Comparison of ENCODE assay signal across 1 cellular context in the genomic region with DNA sequence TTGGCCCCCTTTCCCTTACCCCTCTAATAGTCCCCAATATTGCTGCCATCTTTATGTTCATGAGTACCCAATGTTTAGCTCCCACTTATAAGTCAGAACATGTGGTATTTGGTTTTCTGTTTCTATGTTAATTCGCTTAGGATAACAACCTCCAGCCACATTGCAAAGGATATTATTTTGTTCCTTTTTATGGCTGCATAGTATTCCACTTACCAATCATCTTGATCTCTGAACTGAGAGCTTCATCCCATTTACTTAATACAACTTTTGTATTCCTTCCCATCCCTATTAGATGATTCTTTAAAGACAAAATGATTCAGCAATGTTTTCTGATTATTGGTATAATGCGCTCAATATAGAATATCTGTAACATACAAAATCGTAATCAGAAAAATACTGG.
TF ChIP-seq lines count a peak whose summit lies in the region.

No MANE protein-coding gene starts in this region.

TF ChIP-seq in K562, 482 proteins besides CTCF, POLR2A, EP300 and RAD21 (continued from another document and continues in another):
- no peak for TF ChIP-seq RHOXF2B (CRISPR knock-in tag; conservative IDR thresholded peaks at IDR 0.05)
- no peak for TF ChIP-seq ZNF197 (CRISPR knock-in tag; IDR thresholded peaks at IDR 0.05; ENCODE audit: low read depth)
- TF ChIP-seq GATAD2A (IDR thresholded peaks at IDR 0.05) = no peak
- TF ChIP-seq, protein P1, sequence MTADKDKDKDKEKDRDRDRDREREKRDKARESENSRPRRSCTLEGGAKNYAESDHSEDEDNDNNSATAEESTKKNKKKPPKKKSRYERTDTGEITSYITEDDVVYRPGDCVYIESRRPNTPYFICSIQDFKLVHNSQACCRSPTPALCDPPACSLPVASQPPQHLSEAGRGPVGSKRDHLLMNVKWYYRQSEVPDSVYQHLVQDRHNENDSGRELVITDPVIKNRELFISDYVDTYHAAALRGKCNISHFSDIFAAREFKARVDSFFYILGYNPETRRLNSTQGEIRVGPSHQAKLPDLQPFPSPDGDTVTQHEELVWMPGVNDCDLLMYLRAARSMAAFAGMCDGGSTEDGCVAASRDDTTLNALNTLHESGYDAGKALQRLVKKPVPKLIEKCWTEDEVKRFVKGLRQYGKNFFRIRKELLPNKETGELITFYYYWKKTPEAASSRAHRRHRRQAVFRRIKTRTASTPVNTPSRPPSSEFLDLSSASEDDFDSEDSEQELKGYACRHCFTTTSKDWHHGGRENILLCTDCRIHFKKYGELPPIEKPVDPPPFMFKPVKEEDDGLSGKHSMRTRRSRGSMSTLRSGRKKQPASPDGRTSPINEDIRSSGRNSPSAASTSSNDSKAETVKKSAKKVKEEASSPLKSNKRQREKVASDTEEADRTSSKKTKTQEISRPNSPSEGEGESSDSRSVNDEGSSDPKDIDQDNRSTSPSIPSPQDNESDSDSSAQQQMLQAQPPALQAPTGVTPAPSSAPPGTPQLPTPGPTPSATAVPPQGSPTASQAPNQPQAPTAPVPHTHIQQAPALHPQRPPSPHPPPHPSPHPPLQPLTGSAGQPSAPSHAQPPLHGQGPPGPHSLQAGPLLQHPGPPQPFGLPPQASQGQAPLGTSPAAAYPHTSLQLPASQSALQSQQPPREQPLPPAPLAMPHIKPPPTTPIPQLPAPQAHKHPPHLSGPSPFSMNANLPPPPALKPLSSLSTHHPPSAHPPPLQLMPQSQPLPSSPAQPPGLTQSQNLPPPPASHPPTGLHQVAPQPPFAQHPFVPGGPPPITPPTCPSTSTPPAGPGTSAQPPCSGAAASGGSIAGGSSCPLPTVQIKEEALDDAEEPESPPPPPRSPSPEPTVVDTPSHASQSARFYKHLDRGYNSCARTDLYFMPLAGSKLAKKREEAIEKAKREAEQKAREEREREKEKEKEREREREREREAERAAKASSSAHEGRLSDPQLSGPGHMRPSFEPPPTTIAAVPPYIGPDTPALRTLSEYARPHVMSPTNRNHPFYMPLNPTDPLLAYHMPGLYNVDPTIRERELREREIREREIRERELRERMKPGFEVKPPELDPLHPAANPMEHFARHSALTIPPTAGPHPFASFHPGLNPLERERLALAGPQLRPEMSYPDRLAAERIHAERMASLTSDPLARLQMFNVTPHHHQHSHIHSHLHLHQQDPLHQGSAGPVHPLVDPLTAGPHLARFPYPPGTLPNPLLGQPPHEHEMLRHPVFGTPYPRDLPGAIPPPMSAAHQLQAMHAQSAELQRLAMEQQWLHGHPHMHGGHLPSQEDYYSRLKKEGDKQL (CRISPR knock-in tag; IDR thresholded peaks at IDR 0.05; ENCODE audit: borderline replicate concordance) = no peak
- TF ChIP-seq GABPB1 (CRISPR knock-in tag; IDR thresholded peaks at IDR 0.05) = no peak
- peak; percentile 86 for TF ChIP-seq BCOR (IDR thresholded peaks at IDR 0.05)
- TF ChIP-seq, protein P2, sequence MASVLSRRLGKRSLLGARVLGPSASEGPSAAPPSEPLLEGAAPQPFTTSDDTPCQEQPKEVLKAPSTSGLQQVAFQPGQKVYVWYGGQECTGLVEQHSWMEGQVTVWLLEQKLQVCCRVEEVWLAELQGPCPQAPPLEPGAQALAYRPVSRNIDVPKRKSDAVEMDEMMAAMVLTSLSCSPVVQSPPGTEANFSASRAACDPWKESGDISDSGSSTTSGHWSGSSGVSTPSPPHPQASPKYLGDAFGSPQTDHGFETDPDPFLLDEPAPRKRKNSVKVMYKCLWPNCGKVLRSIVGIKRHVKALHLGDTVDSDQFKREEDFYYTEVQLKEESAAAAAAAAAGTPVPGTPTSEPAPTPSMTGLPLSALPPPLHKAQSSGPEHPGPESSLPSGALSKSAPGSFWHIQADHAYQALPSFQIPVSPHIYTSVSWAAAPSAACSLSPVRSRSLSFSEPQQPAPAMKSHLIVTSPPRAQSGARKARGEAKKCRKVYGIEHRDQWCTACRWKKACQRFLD (CRISPR knock-in tag; IDR thresholded peaks at IDR 0.05) = no peak
- no peak for TF ChIP-seq POLR3G (IDR thresholded peaks at IDR 0.05; ENCODE audit: extremely low read depth, insufficient read length, insufficient replicate concordance)
- TF ChIP-seq ZNF253 (CRISPR knock-in tag; conservative IDR thresholded peaks at IDR 0.05) = no peak
- TF ChIP-seq SMARCA5 (IDR thresholded peaks at IDR 0.05) = peak; percentile 62; the same call in 1 of the 2 replicates
- peak; percentile 45; the same call in 1 of the 2 replicates for TF ChIP-seq POLR2G (IDR thresholded peaks at IDR 0.05; ENCODE audit: low read depth, low read length)
- TF ChIP-seq, protein P3, sequence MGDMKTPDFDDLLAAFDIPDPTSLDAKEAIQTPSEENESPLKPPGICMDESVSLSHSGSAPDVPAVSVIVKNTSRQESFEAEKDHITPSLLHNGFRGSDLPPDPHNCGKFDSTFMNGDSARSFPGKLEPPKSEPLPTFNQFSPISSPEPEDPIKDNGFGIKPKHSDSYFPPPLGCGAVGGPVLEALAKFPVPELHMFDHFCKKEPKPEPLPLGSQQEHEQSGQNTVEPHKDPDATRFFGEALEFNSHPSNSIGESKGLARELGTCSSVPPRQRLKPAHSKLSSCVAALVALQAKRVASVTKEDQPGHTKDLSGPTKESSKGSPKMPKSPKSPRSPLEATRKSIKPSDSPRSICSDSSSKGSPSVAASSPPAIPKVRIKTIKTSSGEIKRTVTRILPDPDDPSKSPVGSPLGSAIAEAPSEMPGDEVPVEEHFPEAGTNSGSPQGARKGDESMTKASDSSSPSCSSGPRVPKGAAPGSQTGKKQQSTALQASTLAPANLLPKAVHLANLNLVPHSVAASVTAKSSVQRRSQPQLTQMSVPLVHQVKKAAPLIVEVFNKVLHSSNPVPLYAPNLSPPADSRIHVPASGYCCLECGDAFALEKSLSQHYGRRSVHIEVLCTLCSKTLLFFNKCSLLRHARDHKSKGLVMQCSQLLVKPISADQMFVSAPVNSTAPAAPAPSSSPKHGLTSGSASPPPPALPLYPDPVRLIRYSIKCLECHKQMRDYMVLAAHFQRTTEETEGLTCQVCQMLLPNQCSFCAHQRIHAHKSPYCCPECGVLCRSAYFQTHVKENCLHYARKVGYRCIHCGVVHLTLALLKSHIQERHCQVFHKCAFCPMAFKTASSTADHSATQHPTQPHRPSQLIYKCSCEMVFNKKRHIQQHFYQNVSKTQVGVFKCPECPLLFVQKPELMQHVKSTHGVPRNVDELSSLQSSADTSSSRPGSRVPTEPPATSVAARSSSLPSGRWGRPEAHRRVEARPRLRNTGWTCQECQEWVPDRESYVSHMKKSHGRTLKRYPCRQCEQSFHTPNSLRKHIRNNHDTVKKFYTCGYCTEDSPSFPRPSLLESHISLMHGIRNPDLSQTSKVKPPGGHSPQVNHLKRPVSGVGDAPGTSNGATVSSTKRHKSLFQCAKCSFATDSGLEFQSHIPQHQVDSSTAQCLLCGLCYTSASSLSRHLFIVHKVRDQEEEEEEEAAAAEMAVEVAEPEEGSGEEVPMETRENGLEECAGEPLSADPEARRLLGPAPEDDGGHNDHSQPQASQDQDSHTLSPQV (IDR thresholded peaks at IDR 0.05) = no peak
- no peak for TF ChIP-seq ETV1 (tag; conservative IDR thresholded peaks at IDR 0.05; ENCODE audit: low read depth)
- no peak for TF ChIP-seq ZNF561 (CRISPR knock-in tag; conservative IDR thresholded peaks at IDR 0.05)
- no peak for TF ChIP-seq MTA3 (IDR thresholded peaks at IDR 0.05; ENCODE audit: borderline replicate concordance)
- TF ChIP-seq ZNF134 (CRISPR knock-in tag; conservative IDR thresholded peaks at IDR 0.05) = no peak
- no peak for TF ChIP-seq YBX1 (IDR thresholded peaks at IDR 0.05)
- TF ChIP-seq, protein P4, sequence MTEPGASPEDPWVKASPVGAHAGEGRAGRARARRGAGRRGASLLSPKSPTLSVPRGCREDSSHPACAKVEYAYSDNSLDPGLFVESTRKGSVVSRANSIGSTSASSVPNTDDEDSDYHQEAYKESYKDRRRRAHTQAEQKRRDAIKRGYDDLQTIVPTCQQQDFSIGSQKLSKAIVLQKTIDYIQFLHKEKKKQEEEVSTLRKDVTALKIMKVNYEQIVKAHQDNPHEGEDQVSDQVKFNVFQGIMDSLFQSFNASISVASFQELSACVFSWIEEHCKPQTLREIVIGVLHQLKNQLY (CRISPR knock-in tag; conservative IDR thresholded peaks at IDR 0.05) = no peak
- TF ChIP-seq, protein P5, sequence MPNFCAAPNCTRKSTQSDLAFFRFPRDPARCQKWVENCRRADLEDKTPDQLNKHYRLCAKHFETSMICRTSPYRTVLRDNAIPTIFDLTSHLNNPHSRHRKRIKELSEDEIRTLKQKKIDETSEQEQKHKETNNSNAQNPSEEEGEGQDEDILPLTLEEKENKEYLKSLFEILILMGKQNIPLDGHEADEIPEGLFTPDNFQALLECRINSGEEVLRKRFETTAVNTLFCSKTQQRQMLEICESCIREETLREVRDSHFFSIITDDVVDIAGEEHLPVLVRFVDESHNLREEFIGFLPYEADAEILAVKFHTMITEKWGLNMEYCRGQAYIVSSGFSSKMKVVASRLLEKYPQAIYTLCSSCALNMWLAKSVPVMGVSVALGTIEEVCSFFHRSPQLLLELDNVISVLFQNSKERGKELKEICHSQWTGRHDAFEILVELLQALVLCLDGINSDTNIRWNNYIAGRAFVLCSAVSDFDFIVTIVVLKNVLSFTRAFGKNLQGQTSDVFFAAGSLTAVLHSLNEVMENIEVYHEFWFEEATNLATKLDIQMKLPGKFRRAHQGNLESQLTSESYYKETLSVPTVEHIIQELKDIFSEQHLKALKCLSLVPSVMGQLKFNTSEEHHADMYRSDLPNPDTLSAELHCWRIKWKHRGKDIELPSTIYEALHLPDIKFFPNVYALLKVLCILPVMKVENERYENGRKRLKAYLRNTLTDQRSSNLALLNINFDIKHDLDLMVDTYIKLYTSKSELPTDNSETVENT (CRISPR knock-in tag; IDR thresholded peaks at IDR 0.05) = no peak
- no peak for TF ChIP-seq KAT2B (IDR thresholded peaks at IDR 0.05; ENCODE audit: low read depth, low read length)
- no peak for TF ChIP-seq PTTG1 (tag; IDR thresholded peaks at IDR 0.05; ENCODE audit: low read depth)
- no peak for TF ChIP-seq FOXK2 (conservative IDR thresholded peaks at IDR 0.05 in 1 of 2, IDR thresholded peaks at IDR 0.05 in 1 of 2; ENCODE audit: low read depth in 2 of 2)
- no peak for TF ChIP-seq PHF20 (IDR thresholded peaks at IDR 0.05; ENCODE audit: partially characterized antibody)
- no peak for TF ChIP-seq CC2D1A (IDR thresholded peaks at IDR 0.05)
- TF ChIP-seq CBX3 (IDR thresholded peaks at IDR 0.05; ENCODE audit: borderline replicate concordance in 1 of 2, low read length in 2 of 2) = peak in 1 of 2 experiments; percentile 68; a peak in 2 of 3 replicates
- TF ChIP-seq, protein P6, sequence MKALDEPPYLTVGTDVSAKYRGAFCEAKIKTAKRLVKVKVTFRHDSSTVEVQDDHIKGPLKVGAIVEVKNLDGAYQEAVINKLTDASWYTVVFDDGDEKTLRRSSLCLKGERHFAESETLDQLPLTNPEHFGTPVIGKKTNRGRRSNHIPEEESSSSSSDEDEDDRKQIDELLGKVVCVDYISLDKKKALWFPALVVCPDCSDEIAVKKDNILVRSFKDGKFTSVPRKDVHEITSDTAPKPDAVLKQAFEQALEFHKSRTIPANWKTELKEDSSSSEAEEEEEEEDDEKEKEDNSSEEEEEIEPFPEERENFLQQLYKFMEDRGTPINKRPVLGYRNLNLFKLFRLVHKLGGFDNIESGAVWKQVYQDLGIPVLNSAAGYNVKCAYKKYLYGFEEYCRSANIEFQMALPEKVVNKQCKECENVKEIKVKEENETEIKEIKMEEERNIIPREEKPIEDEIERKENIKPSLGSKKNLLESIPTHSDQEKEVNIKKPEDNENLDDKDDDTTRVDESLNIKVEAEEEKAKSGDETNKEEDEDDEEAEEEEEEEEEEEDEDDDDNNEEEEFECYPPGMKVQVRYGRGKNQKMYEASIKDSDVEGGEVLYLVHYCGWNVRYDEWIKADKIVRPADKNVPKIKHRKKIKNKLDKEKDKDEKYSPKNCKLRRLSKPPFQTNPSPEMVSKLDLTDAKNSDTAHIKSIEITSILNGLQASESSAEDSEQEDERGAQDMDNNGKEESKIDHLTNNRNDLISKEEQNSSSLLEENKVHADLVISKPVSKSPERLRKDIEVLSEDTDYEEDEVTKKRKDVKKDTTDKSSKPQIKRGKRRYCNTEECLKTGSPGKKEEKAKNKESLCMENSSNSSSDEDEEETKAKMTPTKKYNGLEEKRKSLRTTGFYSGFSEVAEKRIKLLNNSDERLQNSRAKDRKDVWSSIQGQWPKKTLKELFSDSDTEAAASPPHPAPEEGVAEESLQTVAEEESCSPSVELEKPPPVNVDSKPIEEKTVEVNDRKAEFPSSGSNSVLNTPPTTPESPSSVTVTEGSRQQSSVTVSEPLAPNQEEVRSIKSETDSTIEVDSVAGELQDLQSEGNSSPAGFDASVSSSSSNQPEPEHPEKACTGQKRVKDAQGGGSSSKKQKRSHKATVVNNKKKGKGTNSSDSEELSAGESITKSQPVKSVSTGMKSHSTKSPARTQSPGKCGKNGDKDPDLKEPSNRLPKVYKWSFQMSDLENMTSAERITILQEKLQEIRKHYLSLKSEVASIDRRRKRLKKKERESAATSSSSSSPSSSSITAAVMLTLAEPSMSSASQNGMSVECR (CRISPR knock-in tag; IDR thresholded peaks at IDR 0.05) = no peak
- TF ChIP-seq, protein P7, sequence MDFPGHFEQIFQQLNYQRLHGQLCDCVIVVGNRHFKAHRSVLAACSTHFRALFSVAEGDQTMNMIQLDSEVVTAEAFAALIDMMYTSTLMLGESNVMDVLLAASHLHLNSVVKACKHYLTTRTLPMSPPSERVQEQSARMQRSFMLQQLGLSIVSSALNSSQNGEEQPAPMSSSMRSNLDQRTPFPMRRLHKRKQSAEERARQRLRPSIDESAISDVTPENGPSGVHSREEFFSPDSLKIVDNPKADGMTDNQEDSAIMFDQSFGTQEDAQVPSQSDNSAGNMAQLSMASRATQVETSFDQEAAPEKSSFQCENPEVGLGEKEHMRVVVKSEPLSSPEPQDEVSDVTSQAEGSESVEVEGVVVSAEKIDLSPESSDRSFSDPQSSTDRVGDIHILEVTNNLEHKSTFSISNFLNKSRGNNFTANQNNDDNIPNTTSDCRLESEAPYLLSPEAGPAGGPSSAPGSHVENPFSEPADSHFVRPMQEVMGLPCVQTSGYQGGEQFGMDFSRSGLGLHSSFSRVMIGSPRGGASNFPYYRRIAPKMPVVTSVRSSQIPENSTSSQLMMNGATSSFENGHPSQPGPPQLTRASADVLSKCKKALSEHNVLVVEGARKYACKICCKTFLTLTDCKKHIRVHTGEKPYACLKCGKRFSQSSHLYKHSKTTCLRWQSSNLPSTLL (IDR thresholded peaks at IDR 0.05) = no peak
- no peak for TF ChIP-seq SIN3B (IDR thresholded peaks at IDR 0.05; ENCODE audit: low read depth)
- TF ChIP-seq, protein P8, sequence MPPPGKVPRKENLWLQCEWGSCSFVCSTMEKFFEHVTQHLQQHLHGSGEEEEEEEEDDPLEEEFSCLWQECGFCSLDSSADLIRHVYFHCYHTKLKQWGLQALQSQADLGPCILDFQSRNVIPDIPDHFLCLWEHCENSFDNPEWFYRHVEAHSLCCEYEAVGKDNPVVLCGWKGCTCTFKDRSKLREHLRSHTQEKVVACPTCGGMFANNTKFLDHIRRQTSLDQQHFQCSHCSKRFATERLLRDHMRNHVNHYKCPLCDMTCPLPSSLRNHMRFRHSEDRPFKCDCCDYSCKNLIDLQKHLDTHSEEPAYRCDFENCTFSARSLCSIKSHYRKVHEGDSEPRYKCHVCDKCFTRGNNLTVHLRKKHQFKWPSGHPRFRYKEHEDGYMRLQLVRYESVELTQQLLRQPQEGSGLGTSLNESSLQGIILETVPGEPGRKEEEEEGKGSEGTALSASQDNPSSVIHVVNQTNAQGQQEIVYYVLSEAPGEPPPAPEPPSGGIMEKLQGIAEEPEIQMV (tag; conservative IDR thresholded peaks at IDR 0.05; ENCODE audit: low read depth) = no peak
